Comparison of ENCODE assay signal across 8 cellular contexts in genomic region chr1:172533511-172534116, GRCh38. TPM values are rescaled to one million over a fixed set of nuclear protein-coding genes. Genes with fewer than 3 reads are reported as not detected.
DNase-seq lines count a peak whose midpoint lies in the region; ATAC-seq and TF ChIP-seq lines count a peak whose summit lies in the region.

No MANE protein-coding gene starts in this region.

- H3K27me3 ChIP-seq in foreskin keratinocyte (no peaks in the 10 kb centered on the region), parathyroid adenoma (ENCODE audit: control insufficient read depth, insufficient read depth, low read length) (no peaks in the 10 kb centered on the region), aorta (ENCODE audit: control insufficient read depth in 1 of 2, insufficient read depth in 2 of 2, low read length in 1 of 2) (no peaks in the 10 kb centered on the region)

- peak overlapping the region; percentile 80 for H3K9ac ChIP-seq in parathyroid adenoma

- ATAC-seq in HG02623 (IDR thresholded peaks at IDR 0.05; ENCODE audit: unreplicated experiment) (peak; percentile 20), foreskin keratinocyte (no peak), aorta (ENCODE audit: low FRiP score) (no peak)

- H3K4me1 Mint-ChIP-seq in activated T-helper 2 cell treated with anti-CD3 and anti-CD28 coated beads, Interferon-gamma antibody, Interleukin-2, Interleukin-4, amounts not matched to agents 10 μg/mL and 5 μg/mL and 100 μg/mL, durations not matched to agents 14 hours and 24 hours and 36 hours (ENCODE audit: low read depth): peaks cover 39% of the 10 kb centered on the region

- intact Hi-C loops in activated T-helper 2 cell treated with anti-CD3 and anti-CD28 coated beads, Interferon-gamma antibody, Interleukin-2, Interleukin-4, amounts not matched to agents 10 μg/mL and 5 μg/mL and 100 μg/mL, durations not matched to agents 14 hours and 24 hours and 36 hours (cut with micrococcal nuclease): loop anchor here (2.0 to 5.0 kb wide), 9 partner anchors 54 to 1625 kb away; partner anchors contain the start of genes PRDX6, PRRC2C, RABGAP1L and VAMP4
- intact Hi-C loops in aorta (cut with DNase I): no loop called here

- 0 to 1% methylated on average over 23 of the region's 23 CpGs for WGBS in aorta, 2 donors

- TF ChIP-seq CTCF in foreskin keratinocyte (conservative IDR thresholded peaks at IDR 0.05) (no peak), parathyroid adenoma (IDR thresholded peaks at IDR 0.05) (peak; percentile 1)

- H3K4me2 ChIP-seq in parathyroid adenoma (ENCODE audit: low read length): peak overlapping the region; percentile 86

- peak overlapping the region; percentile 91 for H3K27ac Mint-ChIP-seq in activated T-helper 2 cell treated with anti-CD3 and anti-CD28 coated beads, Interferon-gamma antibody, Interleukin-2, Interleukin-4, amounts not matched to agents 10 μg/mL and 5 μg/mL and 100 μg/mL, durations not matched to agents 14 hours and 24 hours and 36 hours

- peak overlapping the region; percentile 95 for H3K4me3 Mint-ChIP-seq in activated T-helper 2 cell treated with anti-CD3 and anti-CD28 coated beads, Interferon-gamma antibody, Interleukin-2, Interleukin-4, amounts not matched to agents 10 μg/mL and 5 μg/mL and 100 μg/mL, durations not matched to agents 14 hours and 24 hours and 36 hours (ENCODE audit: low read depth)

- DNase-seq in DMS 273 (lab: John Stamatoyannopoulos, UW; ENCODE audit: unreplicated experiment) (peak; percentile 68), DMS 273 treated with DMSO at 0.1 percent for 48 hours (lab: John Stamatoyannopoulos, UW) (no peak), NCI-H748 (lab: John Stamatoyannopoulos, UW; ENCODE audit: unreplicated experiment) (peak; percentile 40), foreskin keratinocyte (peak; percentile 20 to 37), aorta (peak in 1 of 2 donors; percentile 46)
- DNase-seq in activated T-helper 2 cell treated with anti-CD3 and anti-CD28 coated beads, Interferon-gamma antibody, Interleukin-2, Interleukin-4, amounts not matched to agents 10 μg/mL and 5 μg/mL and 100 μg/mL, durations not matched to agents 14 hours and 24 hours and 36 hours (ENCODE audit: low spot score): peak; percentile 36

- H3K9me3 Mint-ChIP-seq in activated T-helper 2 cell treated with anti-CD3 and anti-CD28 coated beads, Interferon-gamma antibody, Interleukin-2, Interleukin-4, amounts not matched to agents 10 μg/mL and 5 μg/mL and 100 μg/mL, durations not matched to agents 14 hours and 24 hours and 36 hours: no peaks in the 10 kb centered on the region

- peaks cover 7% of the 10 kb centered on the region for H3K27me3 Mint-ChIP-seq in activated T-helper 2 cell treated with anti-CD3 and anti-CD28 coated beads, Interferon-gamma antibody, Interleukin-2, Interleukin-4, amounts not matched to agents 10 μg/mL and 5 μg/mL and 100 μg/mL, durations not matched to agents 14 hours and 24 hours and 36 hours (ENCODE audit: low read depth)

- H3K4me1 ChIP-seq in foreskin keratinocyte (peaks cover 40% of the 10 kb centered on the region), parathyroid adenoma (peaks cover 5% of the 10 kb centered on the region), aorta (ENCODE audit: control insufficient read depth in 1 of 2, insufficient read depth in 2 of 2, low read length in 2 of 2) (peaks cover 0 to 2% of the 10 kb centered on the region in 2 donors)

- H3K9me3 ChIP-seq in parathyroid adenoma (ENCODE audit: control insufficient read depth, low read length) (no peaks in the 10 kb centered on the region), aorta (ENCODE audit: control insufficient read depth, low read length) (no peaks in the 10 kb centered on the region)

- H3K79me2 ChIP-seq in parathyroid adenoma: peaks cover 7% of the 10 kb centered on the region

- peak overlapping the region; percentile 86 for H2AFZ ChIP-seq in parathyroid adenoma

- H3K36me3 ChIP-seq in parathyroid adenoma (ENCODE audit: control insufficient read depth, insufficient read depth, low read length) (no peaks in the 10 kb centered on the region), aorta (ENCODE audit: control insufficient read depth in 1 of 2, insufficient read depth in 2 of 2, low read length in 1 of 2) (no peaks in the 10 kb centered on the region)

- H3K36me3 Mint-ChIP-seq in activated T-helper 2 cell treated with anti-CD3 and anti-CD28 coated beads, Interferon-gamma antibody, Interleukin-2, Interleukin-4, amounts not matched to agents 10 μg/mL and 5 μg/mL and 100 μg/mL, durations not matched to agents 14 hours and 24 hours and 36 hours (ENCODE audit: low read depth): peaks cover 12% of the 10 kb centered on the region

- peak overlapping the region; percentile 82 for H3K27ac ChIP-seq in foreskin keratinocyte
- H3K27ac ChIP-seq in parathyroid adenoma: peak overlapping the region; percentile 98
- H3K27ac ChIP-seq in aorta (ENCODE audit: low read depth in 1 of 2, low read length in 2 of 2): peak overlapping the region; percentile 79 to 95

- peak overlapping the region; percentile 84 for H3K4me3 ChIP-seq in parathyroid adenoma (ENCODE audit: low read depth, low read length)
- H3K4me3 ChIP-seq in aorta (ENCODE audit: low read length in 2 of 2): peak overlapping the region; percentile 8 to 88

RNA-seq across cellular contexts. Expression of gene SUCO, which starts 0.7 kb away (rescaled TPM):
- 28.2 and 33.3 TPM in 2 replicates for total RNA-seq in activated T-helper 2 cell treated with anti-CD3 and anti-CD28 coated beads, Interferon-gamma antibody, Interleukin-2, Interleukin-4, amounts not matched to agents 10 μg/mL and 5 μg/mL and 100 μg/mL, durations not matched to agents 14 hours and 24 hours and 36 hours
- total RNA-seq in foreskin keratinocyte (19.3 and 20.2 TPM in 2 replicates), aorta (10 to 100 TPM; 36.1 to 37.7 TPM)
- polyA plus RNA-seq in foreskin keratinocyte (4.1 and 4.6 TPM in 2 replicates), aorta (1 to 10 TPM; 7.4 to 9.6 TPM)
